14 cellular contexts compared by ENCODE assay signal in genomic region chrX:16125520-16126149, GRCh38. TPM values are rescaled to one million over a fixed set of nuclear protein-coding genes. Genes with fewer than 3 reads are reported as not detected.
DNase-seq lines count a peak whose midpoint lies in the region; ATAC-seq and TF ChIP-seq lines count a peak whose summit lies in the region.
"Had no signal": no experiment of that assay in that cellular context is flagged by ENCODE, and none has a peak within 500 bp of the region (broad histone marks: within the 10 kb centered on the region; RNA-seq: fewer than 3 reads in every experiment).

No MANE protein-coding gene starts in this region.

- TF ChIP-seq POLR2A in transverse colon (IDR thresholded peaks at IDR 0.05) = no peak

- H3K9me3 ChIP-seq in endocrine pancreas (ENCODE audit: control insufficient read depth, low read length) = no peaks in the 10 kb centered on the region
- no peaks in the 10 kb centered on the region for H3K9me3 ChIP-seq in transverse colon
- H3K9me3 ChIP-seq: gastrocnemius medialis, left lung, tibial artery had no signal

- ATAC-seq in left cardiac atrium (no peak), GM21786 (IDR thresholded peaks at IDR 0.05; ENCODE audit: unreplicated experiment) (no peak)
- ATAC-seq: activated T-helper 17 cell treated with anti-CD3 and anti-CD28 coated beads, Interleukin-2, amount 50 U/mL, for 72 hours; gastrocnemius medialis; left lung had no signal

- peaks cover 42% of the 10 kb centered on the region for H3K27me3 Mint-ChIP-seq in progenitor cell of endocrine pancreas

- TF ChIP-seq EP300 in transverse colon (IDR thresholded peaks at IDR 0.05; ENCODE audit: low read depth) = no peak

- H3K4me3 ChIP-seq in endocrine pancreas (ENCODE audit: control insufficient read depth, insufficient read depth, low read length) = peak overlapping the region; percentile 26
- H3K4me3 ChIP-seq in transverse colon = no peak overlapping the region
- H3K4me3 ChIP-seq: gastrocnemius medialis, left lung, tibial artery had no signal

- no peak overlapping the region for H3K27ac Mint-ChIP-seq in progenitor cell of endocrine pancreas
- H3K27ac Mint-ChIP-seq: activated T-helper 17 cell treated with anti-CD3 and anti-CD28 coated beads, Interleukin-2, amount 50 U/mL, for 72 hours had no signal

- H3K27me3 ChIP-seq in endocrine pancreas (ENCODE audit: control insufficient read depth, insufficient read depth, low read length) = no peaks in the 10 kb centered on the region
- H3K27me3 ChIP-seq in transverse colon = no peaks in the 10 kb centered on the region
- H3K27me3 ChIP-seq: gastrocnemius medialis, tibial artery had no signal

- no peaks in the 10 kb centered on the region for H3K4me1 ChIP-seq in endocrine pancreas (ENCODE audit: control insufficient read depth, insufficient read depth, low read length)
- H3K4me1 ChIP-seq in transverse colon = no peaks in the 10 kb centered on the region
- H3K4me1 ChIP-seq: gastrocnemius medialis, left lung, tibial artery had no signal

- peak overlapping the region; percentile 20 for H3K4me3 Mint-ChIP-seq in progenitor cell of endocrine pancreas (ENCODE audit: low read depth)
- H3K4me3 Mint-ChIP-seq: activated T-helper 17 cell treated with anti-CD3 and anti-CD28 coated beads, Interleukin-2, amount 50 U/mL, for 72 hours had no signal

- DNase-seq in DMS153 (lab: John Stamatoyannopoulos, UW) (peak; percentile 9), DMS153 treated with DMSO at 0.1 percent for 48 hours (lab: John Stamatoyannopoulos, UW; ENCODE audit: unreplicated experiment) (no peak), NCI-H510A (lab: John Stamatoyannopoulos, UW) (peak; percentile 0), progenitor cell of endocrine pancreas (ENCODE audit: low spot score, unreplicated experiment) (no peak), left cardiac atrium (no peak), transverse colon (no peak)
- DNase-seq: 8988T, gastrocnemius medialis, left lung, T-helper 1 cell, tibial artery had no signal

- H3K36me3 ChIP-seq in endocrine pancreas (ENCODE audit: control insufficient read depth, insufficient read depth, low read length) (no peaks in the 10 kb centered on the region), transverse colon (no peaks in the 10 kb centered on the region)
- H3K36me3 ChIP-seq: gastrocnemius medialis, left lung, tibial artery had no signal

- H3K4me1 Mint-ChIP-seq in progenitor cell of endocrine pancreas (ENCODE audit: low read depth) = peaks cover 21% of the 10 kb centered on the region
- H3K4me1 Mint-ChIP-seq: activated T-helper 17 cell treated with anti-CD3 and anti-CD28 coated beads, Interleukin-2, amount 50 U/mL, for 72 hours had no signal

- no peak overlapping the region for H3K27ac ChIP-seq in transverse colon
- H3K27ac ChIP-seq: gastrocnemius medialis, left lung, tibial artery had no signal

- intact Hi-C loops in left cardiac atrium (cut with DNase I) (loop anchor here in 1 of 2 donors (10.0 kb wide), 1 partner anchor 539 kb away; no protein-coding TSS in a partner anchor), transverse colon (cut with DNase I; ENCODE audit: low total_unique reads) (no loop called here)

- no peaks in the 10 kb centered on the region for H3K36me3 Mint-ChIP-seq in progenitor cell of endocrine pancreas (ENCODE audit: insufficient read depth)

- no peak overlapping the region for H3K9ac ChIP-seq in endocrine pancreas (ENCODE audit: control insufficient read depth, insufficient read depth, low read length)

- H3K9me3 Mint-ChIP-seq in progenitor cell of endocrine pancreas (ENCODE audit: low read depth) = no peaks in the 10 kb centered on the region
- H3K9me3 Mint-ChIP-seq: activated T-helper 17 cell treated with anti-CD3 and anti-CD28 coated beads, Interleukin-2, amount 50 U/mL, for 72 hours had no signal

- WGBS in transverse colon (ENCODE audit: low coverage in 1 of 2), 2 donors = 57% methylated on average over 5 of the region's 5 CpGs; no CpG with 5 or more reads in 1 of the 2 donors

- TF ChIP-seq CTCF in progenitor cell of endocrine pancreas (IDR thresholded peaks at IDR 0.05; ENCODE audit: unreplicated experiment) (no peak), transverse colon (IDR thresholded peaks at IDR 0.05) (no peak)

- in situ Hi-C loops in transverse colon (cut with MboI; ENCODE audit: low pct_ligation_motif_present in 1 of 4, low pct_unique_long_range_greater_than_20kb in 1 of 4, low sequenced_read_pairs in 3 of 4) = loop anchor here in 1 of 4 donors (25.0 kb wide), 1 partner anchor 112 kb away; no protein-coding TSS in a partner anchor

RNA-seq across cellular contexts. Expression of gene GRPR, which starts 2.3 kb away (rescaled TPM):
- total RNA-seq in progenitor cell of endocrine pancreas (1.7 and 1.8 TPM in 2 replicates), left cardiac atrium (under 1 TPM; 0.29 TPM), transverse colon (under 1 TPM in 2 of 4 donors, not detected in 2; 0.16 to 0.96 TPM)
- total RNA-seq: gastrocnemius medialis had no signal

RNA-seq across cellular contexts. Expression of gene MAGEB17, which starts 41.6 kb away (rescaled TPM):
- total RNA-seq in progenitor cell of endocrine pancreas (0.19 and 0.27 TPM in 2 replicates), left cardiac atrium (under 1 TPM in 1 of 2 donors, not detected in 1; 0.18 TPM), transverse colon (1 to 10 TPM in 1 of 4 donors, not detected in 3; 1.6 TPM)
- total RNA-seq: activated T-helper 17 cell treated with anti-CD3 and anti-CD28 coated beads, Interleukin-2, amount 50 U/mL, for 72 hours; gastrocnemius medialis; left lung had no signal

Comparison
In these comparisons a context has a peak if more than half of its experiments do, and no peak if none do; other contexts are left out.
1. DNase-seq: peak in DMS153 (single experiment) and NCI-H510A (single experiment); none in DMS153 treated with DMSO at 0.1 percent for 48 hours (single experiment), progenitor cell of endocrine pancreas (single experiment), left cardiac atrium (single experiment) and transverse colon (single experiment).